32 cellular contexts compared by ENCODE assay signal in genomic region chr1:58919986-58920376, GRCh38.
DNase-seq lines count a peak whose midpoint lies in the region; ATAC-seq and TF ChIP-seq lines count a peak whose summit lies in the region.
"Had no signal": no experiment of that assay in that cellular context is flagged by ENCODE, and none has a peak within 500 bp of the region (broad histone marks: within the 10 kb centered on the region; RNA-seq: fewer than 3 reads in every experiment).

No MANE protein-coding gene starts in this region.

- CTCF ChIA-PET in OCI-LY7 (lab: Charles Lee; ENCODE audit: unreplicated experiment) = no interaction called here

- POLR2A ChIA-PET in OCI-LY7 (lab: Charles Lee) = no interaction called here

- H3K36me3 ChIP-seq in right atrium auricular region (no peaks in the 10 kb centered on the region), OCI-LY7 (ENCODE audit: insufficient read depth, low read length) (no peaks in the 10 kb centered on the region)
- H3K36me3 ChIP-seq: BE2C, esophagus squamous epithelium, heart right ventricle, neural progenitor cell, uterus had no signal

- H3K36me3 Mint-ChIP-seq in activated T-cell treated with anti-CD3 and anti-CD28 coated beads, Interleukin-2, amount 50 U/mL, for 72 hours (ENCODE audit: insufficient read depth in 2 of 2) = peaks cover 0 to 3% of the 10 kb centered on the region in 2 donors
- H3K36me3 Mint-ChIP-seq: neural progenitor cell; stimulated activated naive B cell treated with anti-CD40 and anti-IgM and Interleukin-4, amounts not matched to agents 10 μg/mL and 1 μg/mL and 100 μg/mL, for 72 hours had no signal

- TF ChIP-seq CTCF in right atrium auricular region (IDR thresholded peaks at IDR 0.05) (no peak), OCI-LY7 (conservative IDR thresholded peaks at IDR 0.05; ENCODE audit: low read length) (no peak)

- peaks cover 0 to 1% of the 10 kb centered on the region in 2 donors for H3K9me3 Mint-ChIP-seq in activated T-cell treated with anti-CD3 and anti-CD28 coated beads, Interleukin-2, amount 50 U/mL, for 72 hours

- intact Hi-C loops in left ventricle myocardium superior (cut with micrococcal nuclease) (no loop called here), OCI-LY7 (cut with micrococcal nuclease; ENCODE audit: unreplicated experiment) (no loop called here)

- H3K27me3 Mint-ChIP-seq in activated T-cell treated with anti-CD3 and anti-CD28 coated beads, Interleukin-2, amount 50 U/mL, for 72 hours (ENCODE audit: low read depth) = no peaks in the 10 kb centered on the region

- ATAC-seq in left ventricle myocardium superior (no peak), GM21381 (IDR thresholded peaks at IDR 0.05; ENCODE audit: unreplicated experiment) (no peak)
- ATAC-seq in activated T-cell treated with anti-CD3 and anti-CD28 coated beads, Interleukin-2, amount 50 U/mL, for 72 hours (replicated peaks in 1 of 2) = no peak
- ATAC-seq: activated CD4-positive, alpha-beta T cell treated with anti-CD3 and anti-CD28 coated beads for 36 hours; heart right ventricle; sciatic nerve; stimulated activated naive B cell treated with anti-CD40 and anti-IgM and Interleukin-4, amounts not matched to agents 10 μg/mL and 1 μg/mL and 100 μg/mL, for 72 hours had no signal

- no peak overlapping the region for H3K4me3 Mint-ChIP-seq in activated T-cell treated with anti-CD3 and anti-CD28 coated beads, Interleukin-2, amount 50 U/mL, for 72 hours
- H3K4me3 Mint-ChIP-seq: activated CD4-positive, alpha-beta T cell treated with anti-CD3 and anti-CD28 coated beads for 36 hours; neural progenitor cell; stimulated activated naive B cell treated with anti-CD40 and anti-IgM and Interleukin-4, amounts not matched to agents 10 μg/mL and 1 μg/mL and 100 μg/mL, for 72 hours had no signal

- DNase-seq in right atrium auricular region (ENCODE audit: low spot score) (peak; percentile 23), left ventricle myocardium superior (no peak), NCI-H2171 (lab: John Stamatoyannopoulos, UW) (peak; percentile 74), hippocampal formation (lab: John Stamatoyannopoulos, UW) (peak; percentile 8 to 45), LoVo (ENCODE audit: low spot score) (no peak), OCI-LY7 (ENCODE audit: low spot score) (no peak)
- DNase-seq in activated T-cell treated with anti-CD3 and anti-CD28 coated beads, Interleukin-2, amount 50 U/mL, for 72 hours = no peak
- DNase-seq: activated CD4-positive, alpha-beta T cell treated with anti-CD3 and anti-CD28 coated beads for 36 hours; activated CD8-positive, alpha-beta memory T cell treated with anti-CD3 and anti-CD28 coated beads for 24 hours; activated gamma-delta T cell treated with Interleukin-2 at 50 U/mL for 16 hours; activated T-cell treated with anti-CD3 and anti-CD28 coated beads, Interleukin-2, amount 50 U/mL, for 1 hour; BE2C; Caco-2; central memory CD4-positive, alpha-beta T cell; dermis blood vessel endothelial cell; DMS79 treated with DMSO at 0.1 percent for 48 hours; esophagus squamous epithelium; foreskin melanocyte; HCEC 1CT; heart right ventricle; KG1; mesenchymal stem cell; NCI-H187; NCI-H748 treated with DMSO at 0.1 percent for 48 hours; OCI-M1; SK-N-SH; stimulated activated CD4-positive, alpha-beta T cell treated with anti-CD3 and anti-CD28 coated beads, Interleukin-15, amount 100 ng/mL, for 24 hours; stimulated activated naive B cell treated with anti-CD40 and anti-IgM and Interleukin-4, amounts not matched to agents 10 μg/mL and 1 μg/mL and 100 μg/mL, for 72 hours; uterus had no signal

- H3K9me3 ChIP-seq in right atrium auricular region = peaks cover 0 to 8% of the 10 kb centered on the region in 2 donors
- no peaks in the 10 kb centered on the region for H3K9me3 ChIP-seq in OCI-LY7 (ENCODE audit: low read length)
- H3K9me3 ChIP-seq: BE2C, Caco-2, esophagus squamous epithelium had no signal

- H3K27ac ChIP-seq in right atrium auricular region (no peak overlapping the region), OCI-LY7 (ENCODE audit: low read depth, low read length, poor library complexity, severe bottlenecking) (no peak overlapping the region)
- H3K27ac ChIP-seq: heart right ventricle, neural progenitor cell, uterus had no signal

- BruUV-seq in OCI-LY7 (replicated peaks; lab: Mats Ljungman, UMichigan) = no TSS peak

- no peaks in the 10 kb centered on the region for H4K20me1 ChIP-seq in OCI-LY7 (ENCODE audit: insufficient read depth, low read length)

- H2AFZ ChIP-seq in OCI-LY7 (ENCODE audit: low read length) = no peak overlapping the region
- H2AFZ ChIP-seq: neural progenitor cell had no signal

- H3K4me2 ChIP-seq in OCI-LY7 (ENCODE audit: low read length) = no peak overlapping the region
- H3K4me2 ChIP-seq: neural progenitor cell, SK-N-SH had no signal

- H3K79me2 ChIP-seq in OCI-LY7 (ENCODE audit: insufficient read depth, low read depth, low read length) = no peaks in the 10 kb centered on the region

- H3K4me1 ChIP-seq in right atrium auricular region (peaks cover 0 to 12% of the 10 kb centered on the region in 2 donors), OCI-LY7 (ENCODE audit: insufficient read depth, low read length, poor library complexity, severe bottlenecking) (no peaks in the 10 kb centered on the region)
- H3K4me1 ChIP-seq: BE2C, Caco-2, neural progenitor cell, uterus had no signal

- H3K27me3 ChIP-seq in right atrium auricular region = no peaks in the 10 kb centered on the region
- H3K27me3 ChIP-seq: BE2C, esophagus squamous epithelium, heart right ventricle, neural progenitor cell, uterus had no signal

- H3K4me3 ChIP-seq in right atrium auricular region (no peak overlapping the region), OCI-LY7 (ENCODE audit: low read depth, low read length, poor library complexity, severe bottlenecking) (no peak overlapping the region)
- H3K4me3 ChIP-seq: esophagus squamous epithelium, heart right ventricle, neural progenitor cell, uterus had no signal

- H3K9me2 ChIP-seq in OCI-LY7 (ENCODE audit: insufficient read depth, low read length) = no peaks in the 10 kb centered on the region
- H3K9me2 ChIP-seq: SK-N-SH had no signal

- peaks cover 22% of the 10 kb centered on the region for H3K4me1 Mint-ChIP-seq in activated T-cell treated with anti-CD3 and anti-CD28 coated beads, Interleukin-2, amount 50 U/mL, for 72 hours (ENCODE audit: low read depth)
- H3K4me1 Mint-ChIP-seq: neural progenitor cell had no signal

- no peak overlapping the region for H3K27ac Mint-ChIP-seq in activated T-cell treated with anti-CD3 and anti-CD28 coated beads, Interleukin-2, amount 50 U/mL, for 72 hours
- H3K27ac Mint-ChIP-seq: activated CD4-positive, alpha-beta T cell treated with anti-CD3 and anti-CD28 coated beads for 36 hours; stimulated activated naive B cell treated with anti-CD40 and anti-IgM and Interleukin-4, amounts not matched to agents 10 μg/mL and 1 μg/mL and 100 μg/mL, for 72 hours had no signal

Comparison
In these comparisons a context has a peak if more than half of its experiments do, and no peak if none do; other contexts are left out.
1. DNase-seq: peak in right atrium auricular region (single experiment), NCI-H2171 (single experiment) and hippocampal formation (2 of 2); none in left ventricle myocardium superior (single experiment), activated T-cell treated with anti-CD3 and anti-CD28 coated beads, Interleukin-2, amount 50 U/mL, for 72 hours (0 of 2), LoVo (single experiment) and OCI-LY7 (single experiment).